28 cellular contexts compared by ENCODE assay signal in genomic region chr16:5951486-5951885, GRCh38.
"Had no signal": no experiment of that assay in that cellular context is flagged by ENCODE, and none has a peak within 500 bp of the region (broad histone marks: within the 10 kb centered on the region; RNA-seq: fewer than 3 reads in every experiment).

No MANE protein-coding gene starts in this region.

- ATAC-seq: activated CD4-positive, alpha-beta T cell treated with anti-CD3 and anti-CD28 coated beads for 36 hours; activated CD8-positive, alpha-beta memory T cell treated with anti-CD3 and anti-CD28 coated beads, Interleukin-2, amount 10 ng/mL, durations not matched to agents 7 days and 5 days; activated CD8-positive, alpha-beta T cell treated with anti-CD3 and anti-CD28 coated beads, Interleukin-2, amount 10 ng/mL, durations not matched to agents 7 days and 5 days; activated naive CD4-positive, alpha-beta T cell treated with anti-CD3 and anti-CD28 coated beads, Interleukin-2, amount 50 U/mL, for 72 hours; activated T-cell treated with anti-CD3 and anti-CD28 coated beads, Interleukin-2, amount 50 U/mL, for 72 hours; gastroesophageal sphincter; T-helper 17 cell had no signal

- H3K27me3 ChIP-seq: ascending aorta, dorsolateral prefrontal cortex, esophagus muscularis mucosa, gastroesophageal sphincter had no signal

- H3K9me3 ChIP-seq: ascending aorta, breast epithelium, esophagus muscularis mucosa, gastroesophageal sphincter had no signal

- H3K4me1 ChIP-seq: ascending aorta, breast epithelium, esophagus muscularis mucosa, gastroesophageal sphincter had no signal

- H3K4me3 ChIP-seq: ascending aorta, breast epithelium, coronary artery, dorsolateral prefrontal cortex, esophagus muscularis mucosa, gastroesophageal sphincter had no signal

- H3K27ac ChIP-seq: ascending aorta, breast epithelium, coronary artery, dorsolateral prefrontal cortex, esophagus muscularis mucosa, gastroesophageal sphincter had no signal

- DNase-seq: activated CD4-positive, alpha-beta memory T cell treated with anti-CD3 and anti-CD28 coated beads for 36 hours; activated CD4-positive, alpha-beta T cell treated with anti-CD3 and anti-CD28 coated beads for 36 hours; activated CD4-positive, alpha-beta T cell treated with anti-CD3 and anti-CD28 coated beads, Interleukin-2, amount 10 ng/mL, durations not matched to agents 24 days and 14 days; activated CD4-positive, CD25-positive, alpha-beta regulatory T cell; activated CD4-positive, CD25-positive, alpha-beta regulatory T cell treated with anti-CD3 and anti-CD28 coated beads, Interleukin-2, amount 50 U/mL, for 72 hours; activated CD8-positive, alpha-beta memory T cell treated with anti-CD3 and anti-CD28 coated beads, Interleukin-2, amount 10 ng/mL, durations not matched to agents 7 days and 5 days; activated CD8-positive, alpha-beta memory T cell treated with anti-CD3 and anti-CD28 coated beads, Interleukin-2, amount 50 U/mL, for 4 hours; activated CD8-positive, alpha-beta T cell treated with anti-CD3 and anti-CD28 coated beads, Interleukin-2, amount 10 ng/mL, durations not matched to agents 7 days and 5 days; activated gamma-delta T cell; activated naive CD4-positive, alpha-beta T cell; activated naive CD4-positive, alpha-beta T cell treated with anti-CD3 and anti-CD28 coated beads, Interleukin-2, amount 10 ng/mL, durations not matched to agents 7 days and 5 days; activated naive CD8-positive, alpha-beta T cell treated with anti-CD3 and anti-CD28 coated beads, Interleukin-2, amount 10 ng/mL, durations not matched to agents 7 days and 5 days; activated T-cell treated with anti-CD3 and anti-CD28 coated beads, Interleukin-2, amount 50 U/mL, for 24 hours; activated T-cell treated with anti-CD3 and anti-CD28 coated beads, Interleukin-2, amount 50 U/mL, for 72 hours; dorsolateral prefrontal cortex; effector memory CD4-positive, alpha-beta T cell; endodermal cell; erythroblast; foreskin melanocyte; T-helper 1 cell; T-helper 17 cell; T1000 had no signal

- H3K36me3 ChIP-seq: ascending aorta, breast epithelium, esophagus muscularis mucosa, gastroesophageal sphincter had no signal
